Comparison of ENCODE assay signal across 7 cellular contexts in the genomic region with DNA sequence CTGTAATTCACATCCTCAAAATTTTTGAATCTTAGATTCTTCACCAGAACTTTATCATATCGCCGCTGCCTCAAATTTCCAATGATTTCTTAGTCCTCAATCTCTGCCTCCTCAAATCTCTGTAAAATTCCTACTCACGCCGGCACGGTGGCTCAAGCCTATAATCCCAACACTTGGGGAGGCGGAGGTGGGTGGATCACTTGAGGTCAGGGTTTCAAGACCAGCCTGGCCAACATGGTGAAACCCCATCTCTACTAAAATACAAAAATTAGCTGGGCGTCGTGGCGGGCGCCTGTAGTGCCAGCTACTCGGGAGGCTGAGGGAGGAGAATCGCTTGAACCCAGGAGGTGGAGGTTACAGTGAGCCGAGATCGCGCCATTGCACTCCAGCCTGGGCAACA. TPM values are rescaled to one million over a fixed set of nuclear protein-coding genes. Genes with fewer than 3 reads are reported as not detected.
DNase-seq lines count a peak whose midpoint lies in the region; ATAC-seq and TF ChIP-seq lines count a peak whose summit lies in the region.
"Not testable (repeated sequence)": the region's sequence is repeated elsewhere in the genome, so short reads cannot be mapped to it uniquely, and the experiment has no call there.

No MANE protein-coding gene starts in this region.

- not testable (repeated sequence) for H3K27ac ChIP-seq in lower lobe of right lung

- intact Hi-C loops in lower lobe of right lung (cut with DNase I), result not testable (repeated sequence)

- ATAC-seq in activated naive CD4-positive, alpha-beta T cell treated with anti-CD3 and anti-CD28 coated beads, Interleukin-2, amount 50 U/mL, for 72 hours; lower lobe of right lung: not testable (repeated sequence)

- H3K4me3 Mint-ChIP-seq in endothelial cell (ENCODE audit: unreplicated experiment) (peak overlapping the region; percentile 89), progenitor cell of endocrine pancreas (ENCODE audit: low read depth) (peak overlapping the region; percentile 97)

- DNase-seq in GM06990 (ENCODE audit: extremely low read depth, insufficient read length); LNCaP clone FGC (ENCODE audit: low read depth); activated naive CD4-positive, alpha-beta T cell treated with anti-CD3 and anti-CD28 coated beads, Interleukin-2, amount 50 U/mL, for 72 hours (ENCODE audit: low spot score in 2 of 2); endothelial cell (ENCODE audit: low spot score); lower lobe of right lung; progenitor cell of endocrine pancreas (ENCODE audit: low spot score, unreplicated experiment): not testable (repeated sequence)

- peak overlapping the region; percentile 82 to 88 for H3K27ac Mint-ChIP-seq in activated naive CD4-positive, alpha-beta T cell treated with anti-CD3 and anti-CD28 coated beads, Interleukin-2, amount 50 U/mL, for 72 hours
- not testable (repeated sequence) for H3K27ac Mint-ChIP-seq in endothelial cell (ENCODE audit: unreplicated experiment)
- peak overlapping the region; percentile 78 for H3K27ac Mint-ChIP-seq in progenitor cell of endocrine pancreas

- not testable (repeated sequence) for H3K9me3 ChIP-seq in lower lobe of right lung

- H3K9me3 Mint-ChIP-seq in activated naive CD4-positive, alpha-beta T cell treated with anti-CD3 and anti-CD28 coated beads, Interleukin-2, amount 50 U/mL, for 72 hours; endothelial cell (ENCODE audit: unreplicated experiment); progenitor cell of endocrine pancreas (ENCODE audit: low read depth): not testable (repeated sequence)

- peaks cover 15 to 23% of the 10 kb centered on the region in 2 donors for H3K36me3 Mint-ChIP-seq in activated naive CD4-positive, alpha-beta T cell treated with anti-CD3 and anti-CD28 coated beads, Interleukin-2, amount 50 U/mL, for 72 hours
- not testable (repeated sequence) for H3K36me3 Mint-ChIP-seq in endothelial cell (ENCODE audit: low read depth, unreplicated experiment); progenitor cell of endocrine pancreas (ENCODE audit: insufficient read depth)

- H3K27me3 ChIP-seq in GM06990 (replicated peaks; ENCODE audit: control insufficient read depth, insufficient read depth, low read length); lower lobe of right lung (ENCODE audit: low read depth): not testable (repeated sequence)

- H3K36me3 ChIP-seq in GM06990 (ENCODE audit: control insufficient read depth, insufficient read depth, low read length); lower lobe of right lung: not testable (repeated sequence)

- not testable (repeated sequence) for H3K27me3 Mint-ChIP-seq in endothelial cell (ENCODE audit: unreplicated experiment); progenitor cell of endocrine pancreas

- TF ChIP-seq CTCF in GM06990 (IDR thresholded peaks at IDR 0.05; ENCODE audit: insufficient read depth, low read length, poor library complexity, severe bottlenecking); LNCaP clone FGC (IDR thresholded peaks at IDR 0.05; ENCODE audit: control insufficient read depth, extremely low read depth, insufficient read depth); WI38 (IDR thresholded peaks at IDR 0.05; ENCODE audit: low read depth, low read length); endothelial cell (IDR thresholded peaks at IDR 0.05; ENCODE audit: unreplicated experiment); lower lobe of right lung (IDR thresholded peaks at IDR 0.05); progenitor cell of endocrine pancreas (IDR thresholded peaks at IDR 0.05; ENCODE audit: unreplicated experiment): not testable (repeated sequence)

- H3K4me3 ChIP-seq in GM06990 (replicated peaks; ENCODE audit: low read depth, low read length) (peak overlapping the region; percentile 88), LNCaP clone FGC (ENCODE audit: low read depth, low read length) (peak overlapping the region; percentile 73), WI38 (ENCODE audit: low read depth, low read length) (peak overlapping the region; percentile 89), lower lobe of right lung (peak overlapping the region; percentile 94)

- peaks cover 17% of the 10 kb centered on the region for H3K4me1 ChIP-seq in lower lobe of right lung

- not testable (repeated sequence) for H3K4me1 Mint-ChIP-seq in endothelial cell (ENCODE audit: unreplicated experiment); progenitor cell of endocrine pancreas (ENCODE audit: low read depth)

RNA-seq across cellular contexts. Expression of gene CBX1, which starts 0.8 kb away (rescaled TPM):
- 10 to 100 TPM; 29.1 to 66.5 TPM for total RNA-seq in activated naive CD4-positive, alpha-beta T cell treated with anti-CD3 and anti-CD28 coated beads, Interleukin-2, amount 50 U/mL, for 72 hours
- 91.1 TPM for total RNA-seq in endothelial cell (ENCODE audit: unreplicated experiment)
- total RNA-seq in lower lobe of right lung, result 30.7 TPM
- 177 and 181 TPM in 2 replicates for total RNA-seq in progenitor cell of endocrine pancreas

RNA-seq across cellular contexts. Expression of gene SNX11, which starts 5.5 kb away (rescaled TPM):
- total RNA-seq in activated naive CD4-positive, alpha-beta T cell treated with anti-CD3 and anti-CD28 coated beads, Interleukin-2, amount 50 U/mL, for 72 hours, result 10 to 100 TPM; 15.4 to 24.5 TPM
- total RNA-seq in endothelial cell (ENCODE audit: unreplicated experiment) (16.6 TPM), lower lobe of right lung (19.7 TPM), progenitor cell of endocrine pancreas (16.8 and 19.4 TPM in 2 replicates)

RNA-seq across cellular contexts. Expression of gene NFE2L1, which starts 53.9 kb away (rescaled TPM):
- 10 to 100 TPM; 81.9 to 92.5 TPM for total RNA-seq in activated naive CD4-positive, alpha-beta T cell treated with anti-CD3 and anti-CD28 coated beads, Interleukin-2, amount 50 U/mL, for 72 hours
- 243 TPM for total RNA-seq in endothelial cell (ENCODE audit: unreplicated experiment)
- total RNA-seq in lower lobe of right lung, result 162 TPM
- total RNA-seq in progenitor cell of endocrine pancreas, result 123 and 124 TPM in 2 replicates
